1 cellular context compared by ENCODE assay signal in the genomic region with DNA sequence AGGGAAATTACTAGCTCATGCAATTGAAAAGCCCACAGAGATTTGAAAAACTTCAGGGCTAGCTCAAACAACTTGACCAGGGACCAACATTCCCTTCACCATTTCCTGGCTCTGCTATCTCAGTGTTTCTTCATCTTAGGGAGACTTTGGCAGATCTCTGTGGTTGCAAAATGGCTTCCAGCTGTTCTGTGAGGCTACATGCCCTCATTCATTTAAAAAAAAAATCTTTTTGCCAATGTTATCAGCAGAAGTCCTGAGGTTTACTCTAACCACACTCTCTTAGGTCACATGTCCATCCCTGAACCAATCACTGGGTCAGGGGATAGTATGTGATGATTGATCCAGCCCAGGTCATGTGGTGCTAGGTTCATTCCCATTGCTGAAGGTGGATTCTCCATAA.
TF ChIP-seq lines count a peak whose summit lies in the region.

No MANE protein-coding gene starts in this region.

TF ChIP-seq in K562, 482 proteins besides CTCF, POLR2A, EP300 and RAD21 (continued from another document):
- no peak for TF ChIP-seq OTX1 (CRISPR knock-in tag; IDR thresholded peaks at IDR 0.05)
- TF ChIP-seq ERF (CRISPR knock-in tag; IDR thresholded peaks at IDR 0.05), result no peak
- TF ChIP-seq ZKSCAN1 (IDR thresholded peaks at IDR 0.05; ENCODE audit: low read depth, low read length), result no peak
